In the genomic region with DNA sequence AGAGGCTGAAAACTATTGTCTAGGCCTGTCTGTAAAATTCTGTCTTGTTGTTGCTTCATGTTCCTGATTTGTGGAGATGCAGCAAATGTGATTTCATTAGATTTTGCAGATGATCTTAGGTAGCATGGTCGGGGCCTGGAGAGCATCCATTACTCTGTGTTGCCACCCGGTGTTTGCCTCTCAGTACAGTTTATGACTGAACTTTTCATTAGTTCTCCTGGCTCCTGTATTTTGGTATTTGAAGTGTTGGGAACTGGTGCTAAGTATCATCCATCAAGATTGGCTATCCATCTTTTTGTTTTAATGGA, we compare ENCODE assay signal across 10 cellular contexts. TPM values are rescaled to one million over a fixed set of nuclear protein-coding genes. Genes with fewer than 3 reads are reported as not detected.
A peak's percentile ranks its signal among the peaks of the same experiment; 100 is the strongest.
DNase-seq lines count a peak whose midpoint lies in the region; ATAC-seq, FAIRE-seq and TF ChIP-seq lines count a peak whose summit lies in the region.
"Had no signal": no experiment of that assay in that cellular context is flagged by ENCODE, and none has a peak within 500 bp of the region (broad histone marks: within the 10 kb centered on the region; RNA-seq: fewer than 3 reads in every experiment).

No MANE protein-coding gene starts in this region.

- H4K20me1 ChIP-seq in IMR-90 (ENCODE audit: insufficient read depth, low read length): peaks cover 83% of the 10 kb centered on the region

- CTCF ChIA-PET in A549 (lab: Yijun Ruan, JAX): no interaction called here
- CTCF ChIA-PET in IMR-90 (lab: Yijun Ruan, JAX): no interaction called here

- no peaks in the 10 kb centered on the region for H3K9me3 ChIP-seq in A549
- no peaks in the 10 kb centered on the region for H3K9me3 ChIP-seq in IMR-90 (ENCODE audit: control insufficient read depth, insufficient read depth, low read length)
- H3K9me3 ChIP-seq in mucosa of rectum (ENCODE audit: control insufficient read depth in 2 of 2, low read length in 2 of 2): no peaks in the 10 kb centered on the region

- H3K27ac ChIP-seq in A549 (peak overlapping the region in 1 of 2 experiments; percentile 69; a peak in 3 of 6 replicates), IMR-90 (ENCODE audit: insufficient read depth, low read length) (no peak overlapping the region), mucosa of rectum (ENCODE audit: low read depth in 2 of 2, low read length in 2 of 2) (peak overlapping the region in 1 of 2 donors; percentile 67)

- H2AFZ ChIP-seq in IMR-90 (replicated peaks; ENCODE audit: low read length, poor library complexity): no peak overlapping the region

- no peak for TF ChIP-seq POLR2A in A549 (IDR thresholded peaks at IDR 0.05; ENCODE audit: low read length)
- TF ChIP-seq POLR2A in IMR-90 (IDR thresholded peaks at IDR 0.05; ENCODE audit: low read depth, low read length): no peak

- DNase-seq in A549 (ENCODE audit: low read depth in 1 of 2, low spot score in 1 of 2) (no peak), IMR-90 (no peak), NCI-H524 (lab: John Stamatoyannopoulos, UW) (no peak), cerebellum (ENCODE audit: low spot score) (no peak)
- DNase-seq: COR-L47, T1000 had no signal

- no peaks in the 10 kb centered on the region for H3K9me3 Mint-ChIP-seq in brain

- H2BK120ac ChIP-seq in IMR-90 (ENCODE audit: low read depth, low read length): no peak overlapping the region

- H3K9me1 ChIP-seq in IMR-90 (ENCODE audit: insufficient read depth, low read length): peaks cover 34% of the 10 kb centered on the region

- no peak overlapping the region; the same call in 1 of the 2 replicates for H4K91ac ChIP-seq in IMR-90 (ENCODE audit: insufficient read depth, low read depth, low read length)

- H3K4me2 ChIP-seq in A549 (peak overlapping the region; percentile 67), IMR-90 (ENCODE audit: low read depth, low read length) (no peak overlapping the region)

- peak overlapping the region; percentile 39 for H2AK5ac ChIP-seq in IMR-90 (ENCODE audit: low read depth, low read length)

- no peak overlapping the region for H3K9ac ChIP-seq in IMR-90 (ENCODE audit: low read depth, low read length)
- H3K9ac ChIP-seq in mucosa of rectum (ENCODE audit: low read depth in 1 of 2, low read length in 2 of 2): peak overlapping the region; percentile 9 to 19

- no peak for TF ChIP-seq EP300 in A549 (IDR thresholded peaks at IDR 0.05)

- peak overlapping the region; percentile 15 to 49 (median 39) for H3K4me3 Mint-ChIP-seq in brain

- H2BK20ac ChIP-seq in IMR-90 (ENCODE audit: low read depth, low read length): peak overlapping the region; percentile 32

- H2BK15ac ChIP-seq in IMR-90 (ENCODE audit: low read depth, low read length): 0 out of 3 replicates have a peak overlapping the region, but pooled peaks have one; percentile 21

- H4K5ac ChIP-seq in IMR-90 (ENCODE audit: low read depth, low read length): 0 out of 2 replicates have a peak overlapping the region, but pooled peaks have one; percentile 25

- intact Hi-C loops in IMR-90 (cut with micrococcal nuclease): loop anchor here (5.0 kb wide), 3 partner anchors 125 to 390 kb away; a partner anchor contains a TSS

- H3K36me3 ChIP-seq in IMR-90 (ENCODE audit: control insufficient read depth, insufficient read depth, low read length): peaks cover 21% of the 10 kb centered on the region
- H3K36me3 ChIP-seq in mucosa of rectum (ENCODE audit: control insufficient read depth in 2 of 2, insufficient read depth in 2 of 2, low read length in 2 of 2): peaks cover 24 to 35% of the 10 kb centered on the region in 2 donors

- H3K4ac ChIP-seq in IMR-90 (ENCODE audit: low read depth, low read length): peak overlapping the region; percentile 28

- H2BK5ac ChIP-seq in IMR-90 (ENCODE audit: low read depth, low read length, poor library complexity, severe bottlenecking): peak overlapping the region; percentile 48

- no peak for FAIRE-seq in A549 (lab: Jason Lieb, UNC)

- no peak overlapping the region for H3K56ac ChIP-seq in IMR-90 (ENCODE audit: extremely low read depth, insufficient read depth, low read length)

- peaks cover 48 to 83% of the 10 kb centered on the region in 2 experiments for H3K79me1 ChIP-seq in IMR-90 (ENCODE audit: low read depth in 1 of 2, low read length in 2 of 2)

- no TSS peak for BruUV-seq in IMR-90 (replicated peaks; lab: Mats Ljungman, UMichigan)

- peak overlapping the region; percentile 63; the same call in 1 of the 2 replicates for H3K14ac ChIP-seq in IMR-90 (replicated peaks; ENCODE audit: low read depth, low read length)

- POLR2A ChIA-PET in A549 (lab: Yijun Ruan, JAX) (no interaction called here), IMR-90 (lab: Charles Lee; ENCODE audit: unreplicated experiment) (no interaction called here)

- peak overlapping the region in 1 of 2 experiments; percentile 29; a peak in 1 of 4 replicates for H4K8ac ChIP-seq in IMR-90 (ENCODE audit: low read depth in 2 of 2, low read length in 2 of 2)

- H3K27ac Mint-ChIP-seq in brain: peak overlapping the region; percentile 26 to 95 (median 77)

- H3K36me3 Mint-ChIP-seq in brain: peaks cover 85% of the 10 kb centered on the region

- H3K4me1 ChIP-seq in A549 (peaks cover 52% of the 10 kb centered on the region), IMR-90 (ENCODE audit: control insufficient read depth, insufficient read depth, low read length) (peaks cover 13% of the 10 kb centered on the region), mucosa of rectum (ENCODE audit: control insufficient read depth in 2 of 2, insufficient read depth in 2 of 2, low read length in 2 of 2) (peaks cover 25 to 26% of the 10 kb centered on the region in 2 donors)

- ATAC-seq in A549 (peak in 1 of 2 experiments; percentile 45; a peak in 3 of 6 replicates), IMR-90 (ENCODE audit: low read depth) (peak; percentile 44), GM18909 (IDR thresholded peaks at IDR 0.05; ENCODE audit: poor library complexity, unreplicated experiment) (no peak), HG02571 (IDR thresholded peaks at IDR 0.05; ENCODE audit: unreplicated experiment) (no peak)

- H2AK9ac ChIP-seq in IMR-90 (replicated peaks; ENCODE audit: low read depth, low read length, poor library complexity): peak overlapping the region; percentile 76

- in situ Hi-C loops in IMR-90 (cut with MboI; ENCODE audit: low sequenced_read_pairs): loop anchor here (25.0 kb wide), 2 partner anchors 390 to 860 kb away; a partner anchor contains a TSS

- H3K4me1 Mint-ChIP-seq in brain: peaks cover 82% of the 10 kb centered on the region

- WGBS in A549 (ENCODE audit: missing lambda C conversion rate): 53% methylated on average over 2 of the region's 2 CpGs
- WGBS in IMR-90 (ENCODE audit: extremely low coverage in 2 of 2, insufficient read length in 1 of 2), 2 experiments: no CpG with 5 or more reads among the region's 2 CpGs

- dilution Hi-C loops in IMR-90 (cut with HindIII; ENCODE audit: low sequenced_read_pairs, unreplicated experiment): no loop called here

- TF ChIP-seq CTCF in A549 (IDR thresholded peaks at IDR 0.05): no peak
- peak; percentile 26; the same call in 1 of the 2 replicates for TF ChIP-seq CTCF in IMR-90 (conservative IDR thresholded peaks at IDR 0.05; ENCODE audit: low read depth, low read length)
- TF ChIP-seq CTCF in brain (conservative IDR thresholded peaks at IDR 0.05): peak in 1 of 2 experiments; percentile 23

- no peaks in the 10 kb centered on the region for H3K27me3 Mint-ChIP-seq in brain

- peak overlapping the region; percentile 67; the same call in 1 of the 2 replicates for H3K23ac ChIP-seq in IMR-90 (ENCODE audit: low read depth, low read length)

- TF ChIP-seq RAD21 in A549 (conservative IDR thresholded peaks at IDR 0.05 in 1 of 2, IDR thresholded peaks at IDR 0.05 in 1 of 2): no peak
- no peak for TF ChIP-seq RAD21 in IMR-90 (IDR thresholded peaks at IDR 0.05; ENCODE audit: low read length)

- H3K27me3 ChIP-seq in IMR-90 (ENCODE audit: control insufficient read depth, insufficient read depth, low read length) (no peaks in the 10 kb centered on the region), mucosa of rectum (ENCODE audit: control insufficient read depth in 2 of 2, insufficient read depth in 2 of 2, low read length in 2 of 2) (no peaks in the 10 kb centered on the region)

- H3K18ac ChIP-seq in IMR-90 (ENCODE audit: low read depth, low read length): 0 out of 2 replicates have a peak overlapping the region, but pooled peaks have one; percentile 19

- H3K4me3 ChIP-seq in A549 (no peak overlapping the region), IMR-90 (ENCODE audit: insufficient read depth, low read depth, low read length) (no peak overlapping the region), mucosa of rectum (ENCODE audit: low read length in 2 of 2) (no peak overlapping the region)

TF ChIP-seq in A549, 52 proteins besides CTCF, POLR2A, EP300 and RAD21 (continues in another document):
- no peak for TF ChIP-seq POLR2AphosphoS2 (conservative IDR thresholded peaks at IDR 0.05; ENCODE audit: low read length)
- TF ChIP-seq HEYL (CRISPR knock-in tag; IDR thresholded peaks at IDR 0.05): no peak
- TF ChIP-seq NR3C1 (IDR thresholded peaks at IDR 0.05): no peak
- TF ChIP-seq FOSL2 (IDR thresholded peaks at IDR 0.05): no peak
- no peak for TF ChIP-seq FOSL2 (CRISPR knock-in tag; IDR thresholded peaks at IDR 0.05)
- TF ChIP-seq CBX8 (IDR thresholded peaks at IDR 0.05): no peak
- TF ChIP-seq CBX2 (IDR thresholded peaks at IDR 0.05; ENCODE audit: borderline replicate concordance, low read depth): no peak
- no peak for TF ChIP-seq FOXS1 (CRISPR knock-in tag; IDR thresholded peaks at IDR 0.05)
- no peak for TF ChIP-seq HDAC2 (IDR thresholded peaks at IDR 0.05)

TF ChIP-seq in IMR-90, 13 proteins besides CTCF, POLR2A, EP300 and RAD21 (continues in another document):
- TF ChIP-seq NFE2L2 (IDR thresholded peaks at IDR 0.05; ENCODE audit: low read depth, low read length) (no peak), RCOR1 (IDR thresholded peaks at IDR 0.05; ENCODE audit: insufficient replicate concordance, low read length) (no peak), SMC3 (IDR thresholded peaks at IDR 0.05; ENCODE audit: low read depth, low read length) (no peak)

RNA-seq across cellular contexts. Expression of a gene that starts 7.7 kb away (rescaled TPM):
- 113 and 137 TPM in 2 replicates for polyA plus RNA-seq in A549 (2011; rRNA removed)
- 110 and 125 TPM in 2 replicates for polyA plus RNA-seq in A549 (2012; cell fraction: cytosol; rRNA removed)
- polyA plus RNA-seq in A549 (2012; cell fraction: nucleus; rRNA removed): 45.7 and 49.0 TPM in 2 replicates
- polyA plus RNA-seq in A549 (2017; fragmentation: RNase III; extraction: RNeasy Plus Mini Kit Qiagen cat#74134 plus additional on column Dnase treatment): 91.9 to 102 TPM (median 97.5 TPM) in 3 replicates
- polyA minus RNA-seq in A549 (2011; rRNA and poly(A)+ RNA removed): 62.2 and 63.2 TPM in 2 replicates
- total RNA-seq in IMR-90 (2012; rRNA removed): 173 and 186 TPM in 2 replicates
- 131 and 147 TPM in 2 replicates for polyA plus RNA-seq in IMR-90 (2012; rRNA removed)
- polyA plus RNA-seq in IMR-90 (2012; cell fraction: cytosol; rRNA removed): 72.8 and 87.1 TPM in 2 replicates
- polyA plus RNA-seq in IMR-90 (2012; cell fraction: nucleus; rRNA removed; ENCODE audit: low replicate concordance): 30.7 and 43.3 TPM in 2 replicates
- polyA plus RNA-seq in brain (ENCODE audit: insufficient read depth, low read depth, low replicate concordance): 285 TPM
- 128 TPM for total RNA-seq in cerebellum
